ENCODE assay signal across 1 cellular context in the genomic region with DNA sequence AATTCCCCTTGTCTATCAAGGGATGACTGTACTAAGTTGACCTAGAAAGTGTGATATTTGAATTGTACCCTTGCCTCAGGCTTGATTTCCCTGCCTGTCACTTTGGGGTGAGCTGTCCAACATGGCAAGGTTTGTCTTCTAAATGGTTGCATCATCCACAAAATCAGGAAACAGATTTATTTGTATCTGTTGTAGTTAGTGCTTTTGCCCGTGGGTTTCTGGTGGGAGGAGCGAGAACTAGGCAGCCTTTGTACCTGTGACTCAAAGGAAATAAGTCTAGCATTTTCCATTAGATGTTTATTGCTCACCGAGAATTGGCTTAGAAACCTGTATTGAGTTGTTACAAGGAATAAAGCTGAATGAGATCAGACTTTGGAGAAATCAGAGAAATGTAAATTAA.
TF ChIP-seq lines count a peak whose summit lies in the region.

No MANE protein-coding gene starts in this region.

TF ChIP-seq in HepG2, 621 proteins besides CTCF, POLR2A, EP300 and RAD21:
- TF ChIP-seq CAMTA2 (CRISPR knock-in tag; IDR thresholded peaks at IDR 0.05; ENCODE audit: borderline replicate concordance) (no peak), CEBPB (IDR thresholded peaks at IDR 0.05; ENCODE audit: borderline replicate concordance, low read depth, low read length) (peak; percentile 22; the same call in 1 of the 2 replicates)
